1 cellular context compared by ENCODE assay signal in the genomic region with DNA sequence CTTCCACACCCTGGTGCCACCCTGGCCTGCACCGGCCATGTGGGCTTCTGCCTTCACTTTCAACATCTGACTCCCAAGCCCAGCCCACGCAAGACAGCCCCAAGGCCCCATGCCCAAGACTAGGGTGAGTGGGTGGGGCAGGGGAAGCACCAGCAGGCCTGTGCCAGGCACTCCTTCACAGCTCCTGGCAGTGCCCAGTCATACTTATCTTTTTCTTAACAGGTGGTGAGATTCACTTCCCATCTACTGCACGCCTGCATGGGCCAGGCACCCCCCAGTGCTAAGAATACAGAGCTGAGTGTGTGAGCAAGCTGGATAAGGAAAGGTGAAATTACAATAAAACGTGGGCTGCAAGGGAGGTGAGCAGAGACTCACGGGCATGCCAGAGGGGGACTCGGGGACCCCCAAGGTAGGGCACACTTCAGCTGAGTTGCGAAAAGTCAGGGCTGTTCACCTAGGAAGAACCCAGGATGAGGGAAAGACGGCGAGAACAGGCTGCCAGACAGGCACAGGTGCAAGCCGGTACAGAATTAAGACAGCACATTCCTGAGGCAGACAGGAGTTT.
TF ChIP-seq lines count a peak whose summit lies in the region.

No MANE protein-coding gene starts in this region.

TF ChIP-seq in IMR-90, 13 proteins besides CTCF, POLR2A, EP300 and RAD21 (continued from another document):
- TF ChIP-seq, protein P1, sequence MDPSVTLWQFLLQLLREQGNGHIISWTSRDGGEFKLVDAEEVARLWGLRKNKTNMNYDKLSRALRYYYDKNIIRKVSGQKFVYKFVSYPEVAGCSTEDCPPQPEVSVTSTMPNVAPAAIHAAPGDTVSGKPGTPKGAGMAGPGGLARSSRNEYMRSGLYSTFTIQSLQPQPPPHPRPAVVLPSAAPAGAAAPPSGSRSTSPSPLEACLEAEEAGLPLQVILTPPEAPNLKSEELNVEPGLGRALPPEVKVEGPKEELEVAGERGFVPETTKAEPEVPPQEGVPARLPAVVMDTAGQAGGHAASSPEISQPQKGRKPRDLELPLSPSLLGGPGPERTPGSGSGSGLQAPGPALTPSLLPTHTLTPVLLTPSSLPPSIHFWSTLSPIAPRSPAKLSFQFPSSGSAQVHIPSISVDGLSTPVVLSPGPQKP (IDR thresholded peaks at IDR 0.05; ENCODE audit: borderline replicate concordance, low read depth, low read length): no peak
- TF ChIP-seq MAZ (IDR thresholded peaks at IDR 0.05; ENCODE audit: borderline replicate concordance, low read depth, low read length) (no peak), SMC3 (IDR thresholded peaks at IDR 0.05; ENCODE audit: low read depth, low read length) (no peak), CHD1 (IDR thresholded peaks at IDR 0.05; ENCODE audit: low read depth, low read length) (no peak), RCOR1 (IDR thresholded peaks at IDR 0.05; ENCODE audit: insufficient replicate concordance, low read length) (no peak), RFX5 (IDR thresholded peaks at IDR 0.05; ENCODE audit: low read depth, low read length) (no peak), MXI1 (IDR thresholded peaks at IDR 0.05; ENCODE audit: borderline replicate concordance, low read depth, low read length) (no peak), NFE2L2 (IDR thresholded peaks at IDR 0.05; ENCODE audit: low read depth, low read length) (no peak), BHLHE40 (IDR thresholded peaks at IDR 0.05; ENCODE audit: low read depth, low read length) (no peak), USF2 (IDR thresholded peaks at IDR 0.05; ENCODE audit: low read depth, low read length) (no peak)
